Comparison of ENCODE assay signal across 14 cellular contexts in genomic region chr18:26335139-26335933, GRCh38.
DNase-seq lines count a peak whose midpoint lies in the region; ATAC-seq, FAIRE-seq and TF ChIP-seq lines count a peak whose summit lies in the region.
"Had no signal": no experiment of that assay in that cellular context is flagged by ENCODE, and none has a peak within 500 bp of the region (broad histone marks: within the 10 kb centered on the region; RNA-seq: fewer than 3 reads in every experiment).

No MANE protein-coding gene starts in this region.

- no peaks in the 10 kb centered on the region for H3F3A ChIP-seq in neural progenitor cell (ENCODE audit: low read depth)

- H3K4me1 ChIP-seq in neural progenitor cell, result peaks cover 5% of the 10 kb centered on the region
- H3K4me1 ChIP-seq: SJSA1 had no signal

- peaks cover 2% of the 10 kb centered on the region for H3K4me1 Mint-ChIP-seq in T-helper 17 cell
- peaks cover 24% of the 10 kb centered on the region for H3K4me1 Mint-ChIP-seq in neural progenitor cell
- H3K4me1 Mint-ChIP-seq: naive B cell had no signal

- no peaks in the 10 kb centered on the region for H3K9me3 Mint-ChIP-seq in neural progenitor cell
- H3K9me3 Mint-ChIP-seq: naive B cell had no signal

- no peak overlapping the region for H3K4me3 ChIP-seq in AG10803 (ENCODE audit: low read length)
- no peak overlapping the region for H3K4me3 ChIP-seq in neural progenitor cell
- H3K4me3 ChIP-seq: SJSA1 had no signal

- H3K36me3 Mint-ChIP-seq in T-helper 17 cell (ENCODE audit: low read depth), result peaks cover 2% of the 10 kb centered on the region
- H3K36me3 Mint-ChIP-seq in neural progenitor cell, result no peaks in the 10 kb centered on the region

- no peak for FAIRE-seq in GM12891 (lab: Jason Lieb, UNC)
- no peak for FAIRE-seq in GM12892 (lab: Jason Lieb, UNC)

- no peak for ATAC-seq in T-helper 17 cell
- ATAC-seq: HCT116 had no signal

- H3K4me3 Mint-ChIP-seq in T-helper 17 cell (no peak overlapping the region), neural progenitor cell (no peak overlapping the region)
- H3K4me3 Mint-ChIP-seq: naive B cell had no signal

- TF ChIP-seq CTCF in AG10803 (conservative IDR thresholded peaks at IDR 0.05; ENCODE audit: low read length) (no peak), neural progenitor cell (IDR thresholded peaks at IDR 0.05) (no peak)

- TF ChIP-seq POLR2A in GM12891 (IDR thresholded peaks at IDR 0.05; ENCODE audit: low read depth, low read length) (no peak), GM12892 (IDR thresholded peaks at IDR 0.05; ENCODE audit: low read depth, low read length) (no peak)

- no peaks in the 10 kb centered on the region for H4K20me1 ChIP-seq in neural progenitor cell (ENCODE audit: low read depth)

- no peaks in the 10 kb centered on the region for H3K27me3 Mint-ChIP-seq in T-helper 17 cell
- H3K27me3 Mint-ChIP-seq in neural progenitor cell (ENCODE audit: insufficient read depth, low read depth), result no peaks in the 10 kb centered on the region
- H3K27me3 Mint-ChIP-seq: naive B cell had no signal

- H3K27ac ChIP-seq in neural progenitor cell, result no peak overlapping the region
- H3K27ac ChIP-seq: SJSA1 had no signal

- H3K27me3 ChIP-seq in neural progenitor cell, result no peaks in the 10 kb centered on the region
- H3K27me3 ChIP-seq: SJSA1 had no signal

- H3K36me3 ChIP-seq in neural progenitor cell, result no peaks in the 10 kb centered on the region
- H3K36me3 ChIP-seq: SJSA1 had no signal

- H3K4me2 ChIP-seq in neural progenitor cell, result no peak overlapping the region

- H3K27ac Mint-ChIP-seq in T-helper 17 cell (peak overlapping the region; percentile 14), neural progenitor cell (peak overlapping the region; percentile 39)

- in situ Hi-C loops in KBM-7 (cut with MboI; ENCODE audit: low pct_unique_long_range_greater_than_20kb, low sequenced_read_pairs), result no loop called here

- DNase-seq in AG10803 (ENCODE audit: low read depth) (peak; percentile 20), T-helper 17 cell (no peak), foreskin melanocyte (peak; percentile 92), neural progenitor cell (ENCODE audit: low spot score) (no peak), GM12891 (ENCODE audit: insufficient read length, low spot score) (no peak), NCI-H2227 treated with DMSO at 0.1 percent for 48 hours (lab: John Stamatoyannopoulos, UW) (no peak), GM12892 (ENCODE audit: insufficient read length) (no peak), KBM-7 (no peak)
- DNase-seq: effector CD8-positive, alpha-beta T cell; naive B cell; NCI-H1105; NCI-H748 treated with DMSO at 0.1 percent for 48 hours had no signal

- no peaks in the 10 kb centered on the region for H3K9me3 ChIP-seq in T-helper 17 cell (ENCODE audit: control insufficient read depth, low read length, poor library complexity, severe bottlenecking)
- no peaks in the 10 kb centered on the region for H3K9me3 ChIP-seq in neural progenitor cell (ENCODE audit: low read depth)
- H3K9me3 ChIP-seq: SJSA1 had no signal

- H3K9ac ChIP-seq in neural progenitor cell, result no peak overlapping the region

- H3K79me2 ChIP-seq in neural progenitor cell (ENCODE audit: low read depth), result no peaks in the 10 kb centered on the region

- H2AFZ ChIP-seq in neural progenitor cell (replicated peaks), result no peak overlapping the region

TF ChIP-seq in GM12891, 5 proteins besides CTCF, POLR2A, EP300 and RAD21:
- TF ChIP-seq POLR2AphosphoS5 (IDR thresholded peaks at IDR 0.05; ENCODE audit: low read depth, low read length) (no peak), PAX5 (IDR thresholded peaks at IDR 0.05; ENCODE audit: insufficient read depth, low read length, severe bottlenecking) (no peak), POU2F2 (IDR thresholded peaks at IDR 0.05; ENCODE audit: low read depth, low read length) (no peak), TAF1 (IDR thresholded peaks at IDR 0.05; ENCODE audit: low read depth, low read length) (no peak), SPI1 (IDR thresholded peaks at IDR 0.05; ENCODE audit: low read depth, low read length) (no peak)

Comparison
In these comparisons a context has a peak if more than half of its experiments do, and no peak if none do; other contexts are left out.
1. DNase-seq: peak in AG10803 (single experiment) and foreskin melanocyte (single experiment); none in T-helper 17 cell (0 of 3), neural progenitor cell (single experiment), GM12891 (single experiment), NCI-H2227 treated with DMSO at 0.1 percent for 48 hours (single experiment), GM12892 (single experiment) and KBM-7 (single experiment).